Comparison of ENCODE assay signal across 1 cellular context in the genomic region with DNA sequence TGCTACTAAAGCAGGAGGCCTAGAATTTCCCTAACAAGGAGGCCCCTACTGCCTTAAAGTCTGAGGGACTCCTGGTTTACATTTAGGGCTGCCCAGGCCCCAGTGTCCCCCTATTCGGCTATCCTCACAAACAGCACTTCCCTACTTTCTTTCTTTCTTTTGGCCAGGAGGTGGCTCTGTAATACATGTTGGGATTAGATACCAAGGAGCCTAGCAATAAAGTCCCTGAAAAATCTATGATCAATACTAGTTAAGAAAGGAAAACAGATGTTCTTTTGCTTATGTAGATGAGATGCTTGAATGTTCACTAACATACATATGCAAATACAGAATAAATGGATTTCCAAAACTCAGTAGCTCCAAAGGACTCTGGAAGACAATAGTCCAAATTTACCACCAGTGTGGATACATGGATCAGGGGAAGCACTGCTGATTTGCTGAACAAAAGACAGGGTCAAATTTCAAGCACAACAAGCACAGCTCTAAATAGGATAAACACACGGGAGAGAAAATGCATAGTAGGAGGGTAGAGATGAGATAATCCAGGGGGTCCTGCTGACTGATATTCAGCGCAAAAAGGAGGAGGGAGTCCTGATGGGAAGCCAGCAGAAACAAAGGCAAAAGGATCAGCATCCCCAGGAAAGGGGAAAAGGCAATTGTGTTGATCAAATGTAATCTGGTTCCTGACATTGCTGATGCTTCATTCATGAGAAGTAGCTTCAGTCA.
TF ChIP-seq lines count a peak whose summit lies in the region.

No MANE protein-coding gene starts in this region.

TF ChIP-seq in H1, 55 proteins besides CTCF, POLR2A, EP300 and RAD21 (continued from another document):
- TF ChIP-seq, protein P1, sequence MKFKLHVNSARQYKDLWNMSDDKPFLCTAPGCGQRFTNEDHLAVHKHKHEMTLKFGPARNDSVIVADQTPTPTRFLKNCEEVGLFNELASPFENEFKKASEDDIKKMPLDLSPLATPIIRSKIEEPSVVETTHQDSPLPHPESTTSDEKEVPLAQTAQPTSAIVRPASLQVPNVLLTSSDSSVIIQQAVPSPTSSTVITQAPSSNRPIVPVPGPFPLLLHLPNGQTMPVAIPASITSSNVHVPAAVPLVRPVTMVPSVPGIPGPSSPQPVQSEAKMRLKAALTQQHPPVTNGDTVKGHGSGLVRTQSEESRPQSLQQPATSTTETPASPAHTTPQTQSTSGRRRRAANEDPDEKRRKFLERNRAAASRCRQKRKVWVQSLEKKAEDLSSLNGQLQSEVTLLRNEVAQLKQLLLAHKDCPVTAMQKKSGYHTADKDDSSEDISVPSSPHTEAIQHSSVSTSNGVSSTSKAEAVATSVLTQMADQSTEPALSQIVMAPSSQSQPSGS (IDR thresholded peaks at IDR 0.05; ENCODE audit: low read length): peak; percentile 91; the same call in 1 of the 2 replicates
- TF ChIP-seq CTBP2 (IDR thresholded peaks at IDR 0.05; ENCODE audit: borderline replicate concordance, insufficient read depth, insufficient read length, low read length) (no peak), NANOG (IDR thresholded peaks at IDR 0.05; ENCODE audit: insufficient read depth, low read depth, low read length, poor library complexity, severe bottlenecking) (peak; percentile 76), RXRA (IDR thresholded peaks at IDR 0.05; ENCODE audit: insufficient read depth, low read depth, low read length) (no peak), SIX5 (IDR thresholded peaks at IDR 0.05; ENCODE audit: low read depth, low read length) (peak; percentile 37), ASH2L (IDR thresholded peaks at IDR 0.05; ENCODE audit: low read length) (no peak), POLR2AphosphoS5 (IDR thresholded peaks at IDR 0.05; ENCODE audit: low read depth, low read length) (0 out of 2 replicates have a peak, but pooled peaks have one; percentile 29), SP4 (IDR thresholded peaks at IDR 0.05; ENCODE audit: low read length) (0 out of 2 replicates have a peak, but pooled peaks have one; percentile 25), TBP (IDR thresholded peaks at IDR 0.05; ENCODE audit: low read depth, low read length) (no peak)
- TF ChIP-seq, protein P2, sequence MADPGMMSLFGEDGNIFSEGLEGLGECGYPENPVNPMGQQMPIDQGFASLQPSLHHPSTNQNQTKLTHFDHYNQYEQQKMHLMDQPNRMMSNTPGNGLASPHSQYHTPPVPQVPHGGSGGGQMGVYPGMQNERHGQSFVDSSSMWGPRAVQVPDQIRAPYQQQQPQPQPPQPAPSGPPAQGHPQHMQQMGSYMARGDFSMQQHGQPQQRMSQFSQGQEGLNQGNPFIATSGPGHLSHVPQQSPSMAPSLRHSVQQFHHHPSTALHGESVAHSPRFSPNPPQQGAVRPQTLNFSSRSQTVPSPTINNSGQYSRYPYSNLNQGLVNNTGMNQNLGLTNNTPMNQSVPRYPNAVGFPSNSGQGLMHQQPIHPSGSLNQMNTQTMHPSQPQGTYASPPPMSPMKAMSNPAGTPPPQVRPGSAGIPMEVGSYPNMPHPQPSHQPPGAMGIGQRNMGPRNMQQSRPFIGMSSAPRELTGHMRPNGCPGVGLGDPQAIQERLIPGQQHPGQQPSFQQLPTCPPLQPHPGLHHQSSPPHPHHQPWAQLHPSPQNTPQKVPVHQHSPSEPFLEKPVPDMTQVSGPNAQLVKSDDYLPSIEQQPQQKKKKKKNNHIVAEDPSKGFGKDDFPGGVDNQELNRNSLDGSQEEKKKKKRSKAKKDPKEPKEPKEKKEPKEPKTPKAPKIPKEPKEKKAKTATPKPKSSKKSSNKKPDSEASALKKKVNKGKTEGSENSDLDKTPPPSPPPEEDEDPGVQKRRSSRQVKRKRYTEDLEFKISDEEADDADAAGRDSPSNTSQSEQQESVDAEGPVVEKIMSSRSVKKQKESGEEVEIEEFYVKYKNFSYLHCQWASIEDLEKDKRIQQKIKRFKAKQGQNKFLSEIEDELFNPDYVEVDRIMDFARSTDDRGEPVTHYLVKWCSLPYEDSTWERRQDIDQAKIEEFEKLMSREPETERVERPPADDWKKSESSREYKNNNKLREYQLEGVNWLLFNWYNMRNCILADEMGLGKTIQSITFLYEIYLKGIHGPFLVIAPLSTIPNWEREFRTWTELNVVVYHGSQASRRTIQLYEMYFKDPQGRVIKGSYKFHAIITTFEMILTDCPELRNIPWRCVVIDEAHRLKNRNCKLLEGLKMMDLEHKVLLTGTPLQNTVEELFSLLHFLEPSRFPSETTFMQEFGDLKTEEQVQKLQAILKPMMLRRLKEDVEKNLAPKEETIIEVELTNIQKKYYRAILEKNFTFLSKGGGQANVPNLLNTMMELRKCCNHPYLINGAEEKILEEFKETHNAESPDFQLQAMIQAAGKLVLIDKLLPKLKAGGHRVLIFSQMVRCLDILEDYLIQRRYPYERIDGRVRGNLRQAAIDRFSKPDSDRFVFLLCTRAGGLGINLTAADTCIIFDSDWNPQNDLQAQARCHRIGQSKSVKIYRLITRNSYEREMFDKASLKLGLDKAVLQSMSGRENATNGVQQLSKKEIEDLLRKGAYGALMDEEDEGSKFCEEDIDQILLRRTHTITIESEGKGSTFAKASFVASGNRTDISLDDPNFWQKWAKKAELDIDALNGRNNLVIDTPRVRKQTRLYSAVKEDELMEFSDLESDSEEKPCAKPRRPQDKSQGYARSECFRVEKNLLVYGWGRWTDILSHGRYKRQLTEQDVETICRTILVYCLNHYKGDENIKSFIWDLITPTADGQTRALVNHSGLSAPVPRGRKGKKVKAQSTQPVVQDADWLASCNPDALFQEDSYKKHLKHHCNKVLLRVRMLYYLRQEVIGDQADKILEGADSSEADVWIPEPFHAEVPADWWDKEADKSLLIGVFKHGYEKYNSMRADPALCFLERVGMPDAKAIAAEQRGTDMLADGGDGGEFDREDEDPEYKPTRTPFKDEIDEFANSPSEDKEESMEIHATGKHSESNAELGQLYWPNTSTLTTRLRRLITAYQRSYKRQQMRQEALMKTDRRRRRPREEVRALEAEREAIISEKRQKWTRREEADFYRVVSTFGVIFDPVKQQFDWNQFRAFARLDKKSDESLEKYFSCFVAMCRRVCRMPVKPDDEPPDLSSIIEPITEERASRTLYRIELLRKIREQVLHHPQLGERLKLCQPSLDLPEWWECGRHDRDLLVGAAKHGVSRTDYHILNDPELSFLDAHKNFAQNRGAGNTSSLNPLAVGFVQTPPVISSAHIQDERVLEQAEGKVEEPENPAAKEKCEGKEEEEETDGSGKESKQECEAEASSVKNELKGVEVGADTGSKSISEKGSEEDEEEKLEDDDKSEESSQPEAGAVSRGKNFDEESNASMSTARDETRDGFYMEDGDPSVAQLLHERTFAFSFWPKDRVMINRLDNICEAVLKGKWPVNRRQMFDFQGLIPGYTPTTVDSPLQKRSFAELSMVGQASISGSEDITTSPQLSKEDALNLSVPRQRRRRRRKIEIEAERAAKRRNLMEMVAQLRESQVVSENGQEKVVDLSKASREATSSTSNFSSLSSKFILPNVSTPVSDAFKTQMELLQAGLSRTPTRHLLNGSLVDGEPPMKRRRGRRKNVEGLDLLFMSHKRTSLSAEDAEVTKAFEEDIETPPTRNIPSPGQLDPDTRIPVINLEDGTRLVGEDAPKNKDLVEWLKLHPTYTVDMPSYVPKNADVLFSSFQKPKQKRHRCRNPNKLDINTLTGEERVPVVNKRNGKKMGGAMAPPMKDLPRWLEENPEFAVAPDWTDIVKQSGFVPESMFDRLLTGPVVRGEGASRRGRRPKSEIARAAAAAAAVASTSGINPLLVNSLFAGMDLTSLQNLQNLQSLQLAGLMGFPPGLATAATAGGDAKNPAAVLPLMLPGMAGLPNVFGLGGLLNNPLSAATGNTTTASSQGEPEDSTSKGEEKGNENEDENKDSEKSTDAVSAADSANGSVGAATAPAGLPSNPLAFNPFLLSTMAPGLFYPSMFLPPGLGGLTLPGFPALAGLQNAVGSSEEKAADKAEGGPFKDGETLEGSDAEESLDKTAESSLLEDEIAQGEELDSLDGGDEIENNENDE (IDR thresholded peaks at IDR 0.05; ENCODE audit: insufficient replicate concordance, low read length): peak; percentile 94
TF ChIP-seq in H1: peak in this region for 12.
